Comparison of ENCODE assay signal across 8 cellular contexts in genomic region chr2:64750817-64751285, GRCh38.
DNase-seq lines count a peak whose midpoint lies in the region; ATAC-seq, FAIRE-seq and TF ChIP-seq lines count a peak whose summit lies in the region.

No MANE protein-coding gene starts in this region.

- CTCF ChIA-PET in GM12878 (lab: Yijun Ruan, JAX): interaction anchor here (0.6 to 14.2 kb wide), 19 partner anchors 13 to 227 kb away, joined by 3 to 153 read pairs (median 4); partner anchors contain the start of genes AFTPH and SERTAD2

- TF ChIP-seq POLR2A in GM12878 (IDR thresholded peaks at IDR 0.05; ENCODE audit: low read depth, low read length): peak; percentile 92

- TF ChIP-seq EP300 in GM12878 (IDR thresholded peaks at IDR 0.05; ENCODE audit: borderline replicate concordance in 1 of 2, control insufficient read depth in 1 of 2, low read depth in 2 of 2, low read length in 2 of 2): no peak; a peak in 1 of 4 replicates

- peak; percentile 100 for DNase-seq in NCI-H2029 (lab: John Stamatoyannopoulos, UW)
- peak; percentile 98 for DNase-seq in T1000 (lab: John Stamatoyannopoulos, UW)
- peak; percentile 99 for DNase-seq in GM12878 (ENCODE audit: low read depth, low spot score)
- no peak for DNase-seq in GM19238 (ENCODE audit: insufficient read length, low spot score)

- H3K27ac ChIP-seq in GM12878 (ENCODE audit: control insufficient read depth, insufficient read depth) (peak overlapping the region; percentile 92), skeletal muscle tissue (ENCODE audit: low read depth, low read length) (peak overlapping the region; percentile 99)

- H3K4me1 ChIP-seq in GM12878 (ENCODE audit: control insufficient read depth, insufficient read depth, low read length): 0 out of 2 replicates have a peak, but pooled peaks cover 3% of the 10 kb centered on the region
- H3K4me1 ChIP-seq in iPS-15b (ENCODE audit: control insufficient read depth, insufficient read depth, low read length): peaks cover 5% of the 10 kb centered on the region
- H3K4me1 ChIP-seq in skeletal muscle tissue (ENCODE audit: control insufficient read depth in 3 of 3, insufficient read depth in 3 of 3, low read length in 3 of 3): peaks cover 5 to 16% (median 9%) of the 10 kb centered on the region in 3 donors

- H3K9ac ChIP-seq in GM12878 (ENCODE audit: control insufficient read depth, insufficient read depth, low read length): peak overlapping the region; percentile 91
- peak overlapping the region; percentile 81 for H3K9ac ChIP-seq in iPS-15b (ENCODE audit: low read depth, low read length)
- peak overlapping the region; percentile 88 to 99 (median 95) for H3K9ac ChIP-seq in skeletal muscle tissue (ENCODE audit: low read depth in 1 of 3, low read length in 3 of 3)

- RAD21 ChIA-PET in GM12878 (lab: Charles Lee; ENCODE audit: unreplicated experiment): interaction anchor here (0.6 to 15.2 kb wide), 39 partner anchors 9 to 536 kb away, joined by 3 to 514 read pairs (median 6); partner anchors contain the start of genes AFTPH and SERTAD2

- POLR2A ChIA-PET in GM12878 (lab: Charles Lee): interaction anchor here (0.5 to 8.4 kb wide), 34 partner anchors 9 to 573 kb away, joined by 3 to 195 read pairs (median 4); partner anchors contain the start of gene SERTAD2

- H3K9me3 ChIP-seq in GM12878 (replicated peaks; ENCODE audit: control insufficient read depth, insufficient read depth, low read length): no peaks in the 10 kb centered on the region
- no peaks in the 10 kb centered on the region for H3K9me3 ChIP-seq in iPS-15b (ENCODE audit: control insufficient read depth, insufficient read depth, low read length)
- H3K9me3 ChIP-seq in skeletal muscle tissue (ENCODE audit: control insufficient read depth in 3 of 3, low read length in 3 of 3): no peaks in the 10 kb centered on the region

- H3K4me3 ChIP-seq in GM12878 (peak overlapping the region; percentile 98), iPS-15b (ENCODE audit: low read depth, low read length) (peak overlapping the region; percentile 94), skeletal muscle tissue (ENCODE audit: low read length in 3 of 3) (peak overlapping the region; percentile 75 to 93 (median 91))

- H4K20me1 ChIP-seq in GM12878 (ENCODE audit: control insufficient read depth, insufficient read depth): no peaks in the 10 kb centered on the region

- 0 out of 2 replicates have a peak overlapping the region, but pooled peaks have one; percentile 87 for H3K4me2 ChIP-seq in GM12878 (ENCODE audit: control insufficient read depth, insufficient read depth)

- H3K36me3 ChIP-seq in GM12878 (ENCODE audit: control insufficient read depth in 2 of 2, insufficient read depth in 2 of 2, low read length in 1 of 2): no peaks in the 10 kb centered on the region
- no peaks in the 10 kb centered on the region for H3K36me3 ChIP-seq in iPS-15b (ENCODE audit: control insufficient read depth, insufficient read depth, low read length)
- H3K36me3 ChIP-seq in skeletal muscle tissue (ENCODE audit: control insufficient read depth in 3 of 3, insufficient read depth in 3 of 3, low read length in 3 of 3): no peaks in the 10 kb centered on the region

- BruUV-seq in GM12878 (replicated peaks; lab: Mats Ljungman, UMichigan): no TSS peak

- no peak; a peak in 2 of 6 replicates for TF ChIP-seq CTCF in GM12878 (IDR thresholded peaks at IDR 0.05 in 2 of 3, conservative IDR thresholded peaks at IDR 0.05 in 1 of 3; ENCODE audit: control insufficient read depth in 2 of 3, extremely low read depth in 1 of 3, insufficient read depth in 1 of 3, low read depth in 3 of 3, low read length in 3 of 3)

- H3K27me3 ChIP-seq in GM12878 (replicated peaks in 1 of 2; ENCODE audit: control insufficient read depth in 2 of 2, insufficient read depth in 2 of 2, low read length in 1 of 2): no peaks in the 10 kb centered on the region
- peaks cover 29% of the 10 kb centered on the region for H3K27me3 ChIP-seq in iPS-15b (ENCODE audit: control insufficient read depth, insufficient read depth, low read length)
- no peaks in the 10 kb centered on the region for H3K27me3 ChIP-seq in skeletal muscle tissue (ENCODE audit: control insufficient read depth in 3 of 3, insufficient read depth in 3 of 3, low read length in 3 of 3)

- peak overlapping the region; percentile 75 for H2AFZ ChIP-seq in GM12878 (ENCODE audit: control insufficient read depth, low read depth, low read length)

- FAIRE-seq in GM12878 (lab: Jason Lieb, UNC): peak; percentile 97

- SMC1A ChIA-PET in GM12878 (lab: Charles Lee; ENCODE audit: uncharacterized antibody, unreplicated experiment): interaction anchor here (0.6 to 35.8 kb wide), 19 partner anchors 9 to 422 kb away, joined by 3 to 945 read pairs (median 5); partner anchors contain the start of gene SERTAD2

- in situ Hi-C loops in GM12878 (cut with MboI): no loop called here

- H3K79me2 ChIP-seq in GM12878 (ENCODE audit: control insufficient read depth, insufficient read depth, low read length): peaks cover 49% of the 10 kb centered on the region

- peak; percentile 31; the same call in 1 of the 2 replicates for TF ChIP-seq RAD21 in GM12878 (IDR thresholded peaks at IDR 0.05; ENCODE audit: insufficient read depth, low read depth, low read length)

- under 1% methylated on average over 35 of the region's 43 CpGs for WGBS in GM12878 (ENCODE audit: insufficient coverage, insufficient replicate concordance, low lambda C conversion rate, missing lambda C conversion rate)

- intact Hi-C loops in GM12878 (cut with micrococcal nuclease; ENCODE audit: unreplicated experiment): loop anchor here (2.0 to 5.0 kb wide), 7 partner anchors 16 to 291 kb away; partner anchors contain the start of genes AFTPH and SLC1A4

- ATAC-seq in GM18502 (IDR thresholded peaks at IDR 0.05; ENCODE audit: poor library complexity, unreplicated experiment) (peak; percentile 91), HG02970 (IDR thresholded peaks at IDR 0.05; ENCODE audit: low FRiP score, unreplicated experiment) (peak; percentile 85), GM12878 (peak; percentile 89)

TF ChIP-seq in GM12878, 131 proteins besides CTCF, POLR2A, EP300 and RAD21 (continues in another document):
- TF ChIP-seq MYB (IDR thresholded peaks at IDR 0.05; ENCODE audit: borderline replicate concordance, low read depth, low read length) (no peak), TCF3 (IDR thresholded peaks at IDR 0.05; ENCODE audit: borderline replicate concordance, insufficient read depth, low read depth, low read length) (peak; percentile 67; the same call in 1 of the 2 replicates), BHLHE40 (IDR thresholded peaks at IDR 0.05; ENCODE audit: borderline replicate concordance in 1 of 2, low read depth in 2 of 2, low read length in 1 of 2) (peak in 1 of 2 experiments; percentile 37; a peak in 1 of 4 replicates), NR2C2 (IDR thresholded peaks at IDR 0.05; ENCODE audit: borderline replicate concordance, control insufficient read depth, insufficient read length, low read depth) (no peak), JUND (IDR thresholded peaks at IDR 0.05; ENCODE audit: low read depth, low read length) (no peak; the same call in 1 of the 2 replicates), TARDBP (IDR thresholded peaks at IDR 0.05; ENCODE audit: borderline replicate concordance) (no peak), ETV6 (conservative IDR thresholded peaks at IDR 0.05 in 1 of 2, IDR thresholded peaks at IDR 0.05 in 1 of 2; ENCODE audit: borderline replicate concordance in 1 of 2, low read depth in 1 of 2) (no peak), MYC (IDR thresholded peaks at IDR 0.05; ENCODE audit: insufficient read depth, insufficient read length, insufficient replicate concordance, low read length, severe bottlenecking) (no peak), CHD1 (IDR thresholded peaks at IDR 0.05; ENCODE audit: low read depth, low read length) (no peak), MAX (IDR thresholded peaks at IDR 0.05; ENCODE audit: low read depth, low read length) (no peak; the same call in 1 of the 2 replicates), ATF2 (IDR thresholded peaks at IDR 0.05; ENCODE audit: low read length) (no peak), SREBF1 (IDR thresholded peaks at IDR 0.05; ENCODE audit: low read length) (no peak), CHD2 (IDR thresholded peaks at IDR 0.05; ENCODE audit: borderline replicate concordance, low read depth, low read length) (no peak; the same call in 1 of the 2 replicates), SUPT20H (IDR thresholded peaks at IDR 0.05; ENCODE audit: borderline replicate concordance, control insufficient read depth, low read depth, low read length) (no peak), IKZF1 (conservative IDR thresholded peaks at IDR 0.05) (no peak), ZSCAN29 (IDR thresholded peaks at IDR 0.05) (no peak)
- TF ChIP-seq, protein P1, sequence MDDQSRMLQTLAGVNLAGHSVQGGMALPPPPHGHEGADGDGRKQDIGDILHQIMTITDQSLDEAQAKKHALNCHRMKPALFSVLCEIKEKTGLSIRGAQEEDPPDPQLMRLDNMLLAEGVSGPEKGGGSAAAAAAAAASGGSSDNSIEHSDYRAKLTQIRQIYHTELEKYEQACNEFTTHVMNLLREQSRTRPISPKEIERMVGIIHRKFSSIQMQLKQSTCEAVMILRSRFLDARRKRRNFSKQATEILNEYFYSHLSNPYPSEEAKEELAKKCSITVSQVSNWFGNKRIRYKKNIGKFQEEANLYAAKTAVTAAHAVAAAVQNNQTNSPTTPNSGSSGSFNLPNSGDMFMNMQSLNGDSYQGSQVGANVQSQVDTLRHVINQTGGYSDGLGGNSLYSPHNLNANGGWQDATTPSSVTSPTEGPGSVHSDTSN (IDR thresholded peaks at IDR 0.05; ENCODE audit: insufficient replicate concordance, low read depth, low read length): peak; percentile 92
